Comparison of ENCODE assay signal across 20 cellular contexts in the genomic region with DNA sequence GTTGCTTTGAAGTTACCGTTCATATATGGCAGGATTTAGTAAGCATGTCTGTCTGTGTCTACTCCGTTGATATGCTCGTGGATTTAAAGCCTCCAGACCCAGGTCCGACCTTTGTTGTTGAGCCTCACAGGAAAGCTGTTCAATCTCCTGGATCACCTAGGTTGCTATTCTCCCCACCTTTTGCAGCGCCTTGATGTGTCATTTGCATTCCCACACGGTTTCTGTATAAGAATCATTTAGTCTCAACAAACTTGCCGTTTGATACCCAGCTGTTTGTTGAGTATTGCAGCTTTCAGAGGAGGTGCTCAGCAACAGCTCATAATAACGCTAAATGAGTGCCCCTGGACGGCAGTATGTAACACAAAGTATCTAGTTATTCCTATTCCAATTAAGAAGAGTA. TPM values are rescaled to one million over a fixed set of nuclear protein-coding genes. Genes with fewer than 3 reads are reported as not detected.
A peak's percentile ranks its signal among the peaks of the same experiment; 100 is the strongest.
DNase-seq lines count a peak whose midpoint lies in the region; FAIRE-seq and TF ChIP-seq lines count a peak whose summit lies in the region.
"Had no signal": no experiment of that assay in that cellular context is flagged by ENCODE, and none has a peak within 500 bp of the region (broad histone marks: within the 10 kb centered on the region; RNA-seq: fewer than 3 reads in every experiment).

No MANE protein-coding gene starts in this region.

- H3K4me1 ChIP-seq in cardiac muscle cell (ENCODE audit: low read depth) (peaks cover 2% of the 10 kb centered on the region), left ventricle myocardium inferior (peaks cover 15% of the 10 kb centered on the region), astrocyte (ENCODE audit: insufficient read depth, low read length) (no peaks in the 10 kb centered on the region), mesenchymal stem cell (ENCODE audit: control insufficient read depth, insufficient read depth, low read depth, low read length) (peaks cover 8% of the 10 kb centered on the region)

- H2AFZ ChIP-seq in astrocyte (ENCODE audit: low read depth, low read length), result no peak overlapping the region
- no peak overlapping the region for H2AFZ ChIP-seq in mesenchymal stem cell (ENCODE audit: low read depth, low read length)

- no peak overlapping the region for H3K4ac ChIP-seq in mesenchymal stem cell (ENCODE audit: low read depth in 1 of 2, low read length in 2 of 2)

- no peak overlapping the region for H2AK5ac ChIP-seq in mesenchymal stem cell (ENCODE audit: low read length, severe bottlenecking)

- no peak for FAIRE-seq in astrocyte (lab: Jason Lieb, UNC)
- FAIRE-seq: endothelial cell of umbilical vein, G401.6, kidney had no signal

- intact Hi-C loops in left ventricle myocardium inferior (cut with micrococcal nuclease), result no loop called here

- no peak overlapping the region for H4K8ac ChIP-seq in mesenchymal stem cell (ENCODE audit: low read length)

- H3K36me3 ChIP-seq in cardiac muscle cell (no peaks in the 10 kb centered on the region), left ventricle myocardium inferior (no peaks in the 10 kb centered on the region), astrocyte (ENCODE audit: insufficient read depth, low read length) (no peaks in the 10 kb centered on the region), mesenchymal stem cell (ENCODE audit: control insufficient read depth in 1 of 2, insufficient read depth in 2 of 2, low read depth in 1 of 2, low read length in 2 of 2) (no peaks in the 10 kb centered on the region)
- H3K36me3 ChIP-seq: gastrocnemius medialis had no signal

- TF ChIP-seq CTCF in cardiac muscle cell (IDR thresholded peaks at IDR 0.05; ENCODE audit: low read depth, low read length) (no peak), left ventricle myocardium inferior (IDR thresholded peaks at IDR 0.05; ENCODE audit: borderline replicate concordance) (no peak), astrocyte (IDR thresholded peaks at IDR 0.05; ENCODE audit: insufficient read depth, low read depth, low read length) (no peak)

- H3K27me3 ChIP-seq in cardiac muscle cell (peaks cover 28% of the 10 kb centered on the region), left ventricle myocardium inferior (ENCODE audit: low read depth) (peaks cover 96% of the 10 kb centered on the region), astrocyte (ENCODE audit: insufficient read depth, low read length) (peaks cover 25% of the 10 kb centered on the region), mesenchymal stem cell (ENCODE audit: control insufficient read depth in 1 of 2, insufficient read depth in 1 of 2, low read length in 2 of 2) (peaks cover 48 to 81% of the 10 kb centered on the region in 2 experiments)

- no peak overlapping the region for H3K23ac ChIP-seq in mesenchymal stem cell (ENCODE audit: low read length in 2 of 2)

- no peak overlapping the region for H2BK120ac ChIP-seq in mesenchymal stem cell (ENCODE audit: low read depth, low read length)

- DNase-seq in cardiac muscle cell (ENCODE audit: low read depth in 1 of 2, low spot score in 1 of 2), result no peak
- DNase-seq in left ventricle myocardium inferior, result no peak
- DNase-seq in astrocyte (ENCODE audit: low read depth), result no peak
- peak; percentile 4 for DNase-seq in mesenchymal stem cell
- DNase-seq in activated effector memory CD4-positive, alpha-beta T cell treated with anti-CD3 and anti-CD28 coated beads, Interleukin-2, amount 50 U/mL, for 16 hours, result no peak
- DNase-seq in anterior cingulate cortex (lab: John Stamatoyannopoulos, UW), result no peak
- no peak for DNase-seq in erythroblast (lab: John Stamatoyannopoulos, UW)
- no peak for DNase-seq in activated CD4-positive, alpha-beta T cell treated with anti-CD3 and anti-CD28 coated beads, Interleukin-2, amount 50 U/mL, for 48 hours
- DNase-seq: activated CD4-positive, CD25-positive, alpha-beta regulatory T cell treated with anti-CD3 and anti-CD28 coated beads, Interleukin-2, amount 50 U/mL, for 72 hours; activated naive CD8-positive, alpha-beta T cell treated with anti-CD3 and anti-CD28 coated beads, Interleukin-2, amount 10 ng/mL, durations not matched to agents 7 days and 5 days; gastrocnemius medialis; kidney; NCI-H1930; NK-92 treated with Interleukin-12 subunit alpha and Interleukin-12 subunit beta, amount 100 ng/mL, for 24 hours; substantia nigra; T-helper 2 cell had no signal

- H3K4me3 ChIP-seq in cardiac muscle cell (peak overlapping the region; percentile 74), left ventricle myocardium inferior (no peak overlapping the region), astrocyte (ENCODE audit: insufficient read depth, low read depth, low read length) (no peak overlapping the region), mesenchymal stem cell (ENCODE audit: insufficient read depth in 1 of 2, low read depth in 1 of 2, low read length in 2 of 2) (no peak overlapping the region)

- no peak overlapping the region for H2BK12ac ChIP-seq in mesenchymal stem cell (ENCODE audit: low read length in 2 of 2)

- H3K36me3 Mint-ChIP-seq in astrocyte (ENCODE audit: low read depth, unreplicated experiment), result no peaks in the 10 kb centered on the region
- H3K36me3 Mint-ChIP-seq: activated naive CD8-positive, alpha-beta T cell treated with anti-CD3 and anti-CD28 coated beads, Interleukin-2, amount 10 ng/mL, durations not matched to agents 7 days and 5 days had no signal

- H3K9me3 Mint-ChIP-seq in astrocyte (ENCODE audit: unreplicated experiment), result no peaks in the 10 kb centered on the region
- H3K9me3 Mint-ChIP-seq: activated naive CD8-positive, alpha-beta T cell treated with anti-CD3 and anti-CD28 coated beads, Interleukin-2, amount 10 ng/mL, durations not matched to agents 7 days and 5 days had no signal

- no peak overlapping the region for H2BK5ac ChIP-seq in mesenchymal stem cell (ENCODE audit: low read depth, low read length, poor library complexity, severe bottlenecking)

- H3K9ac ChIP-seq in astrocyte (ENCODE audit: low read length) (no peak overlapping the region), mesenchymal stem cell (ENCODE audit: low read length) (no peak overlapping the region)

- no peak overlapping the region for H3K4me3 Mint-ChIP-seq in astrocyte (ENCODE audit: unreplicated experiment)

- no peaks in the 10 kb centered on the region for H3K79me2 ChIP-seq in astrocyte (ENCODE audit: insufficient read depth, low read length)

- 7% methylated on average over 7 of the region's 9 CpGs for WGBS in mesenchymal stem cell

- no peak overlapping the region for H3K14ac ChIP-seq in mesenchymal stem cell (ENCODE audit: low read length in 2 of 2)

- no peaks in the 10 kb centered on the region for H3K79me1 ChIP-seq in mesenchymal stem cell (replicated peaks; ENCODE audit: low read length, poor library complexity, severe bottlenecking)

- no peak for TF ChIP-seq POLR2A in erythroblast (IDR thresholded peaks at IDR 0.05; ENCODE audit: low read length)

- no peak overlapping the region for H3K18ac ChIP-seq in mesenchymal stem cell (ENCODE audit: low read depth in 1 of 2, low read length in 2 of 2)

- H3K9me3 ChIP-seq in cardiac muscle cell (ENCODE audit: low read depth) (no peaks in the 10 kb centered on the region), left ventricle myocardium inferior (replicated peaks) (no peaks in the 10 kb centered on the region), astrocyte (ENCODE audit: insufficient read depth, low read depth, low read length) (no peaks in the 10 kb centered on the region), mesenchymal stem cell (ENCODE audit: control insufficient read depth, low read length) (no peaks in the 10 kb centered on the region)
- H3K9me3 ChIP-seq: gastrocnemius medialis had no signal

- no peaks in the 10 kb centered on the region for H4K20me1 ChIP-seq in astrocyte (ENCODE audit: insufficient read depth, low read length)

- H3K27me3 Mint-ChIP-seq in astrocyte (ENCODE audit: low read depth, unreplicated experiment), result peaks cover 12% of the 10 kb centered on the region

- no peaks in the 10 kb centered on the region for H3K4me1 Mint-ChIP-seq in astrocyte (ENCODE audit: low read depth, unreplicated experiment)

- H4K91ac ChIP-seq in mesenchymal stem cell (ENCODE audit: low read length), result no peak overlapping the region

- no peak overlapping the region for H3K27ac ChIP-seq in cardiac muscle cell
- H3K27ac ChIP-seq in left ventricle myocardium inferior (replicated peaks), result no peak overlapping the region
- H3K27ac ChIP-seq in astrocyte (ENCODE audit: low read depth, low read length), result no peak overlapping the region
- H3K27ac ChIP-seq in mesenchymal stem cell (ENCODE audit: low read length, poor library complexity, severe bottlenecking), result no peak overlapping the region
- H3K27ac ChIP-seq: gastrocnemius medialis, HL-60 had no signal

- H3K27ac Mint-ChIP-seq in astrocyte (ENCODE audit: unreplicated experiment), result no peak overlapping the region
- H3K27ac Mint-ChIP-seq: activated naive CD8-positive, alpha-beta T cell treated with anti-CD3 and anti-CD28 coated beads, Interleukin-2, amount 10 ng/mL, durations not matched to agents 7 days and 5 days had no signal

- H3K4me2 ChIP-seq in astrocyte (ENCODE audit: low read length), result peak overlapping the region; percentile 88
- H3K4me2 ChIP-seq in mesenchymal stem cell (ENCODE audit: low read length, poor library complexity, severe bottlenecking), result no peak overlapping the region

- no peak overlapping the region for H2BK15ac ChIP-seq in mesenchymal stem cell (ENCODE audit: low read depth, poor library complexity, severe bottlenecking)

RNA-seq across cellular contexts. Expression of gene ADGRV1, which starts 1.2 kb away (rescaled TPM):
- total RNA-seq in cardiac muscle cell (15.5 and 18.4 TPM in 2 replicates), left ventricle myocardium inferior (not detected), astrocyte (5.4 and 10.0 TPM in 2 replicates)
- polyA plus RNA-seq in cardiac muscle cell, result 19.6 and 24.8 TPM in 2 replicates
- polyA plus RNA-seq in mesenchymal stem cell (2013, experiment 1 of 2), result 0.36 TPM
- polyA plus RNA-seq in mesenchymal stem cell (2013, experiment 2 of 2), result 0.29 TPM
- total RNA-seq: Right ventricle myocardium inferior had no signal

RNA-seq across cellular contexts. Expression of gene LYSMD3, which starts 28.0 kb away (rescaled TPM):
- total RNA-seq in cardiac muscle cell, result 9.0 and 11.1 TPM in 2 replicates
- 10.9 and 16.7 TPM in 2 replicates for polyA plus RNA-seq in cardiac muscle cell
- 19.8 TPM for total RNA-seq in left ventricle myocardium inferior
- 25.4 and 26.9 TPM in 2 replicates for total RNA-seq in astrocyte
- polyA plus RNA-seq in mesenchymal stem cell (2013, experiment 1 of 2), result 20.8 TPM
- 22.0 TPM for polyA plus RNA-seq in mesenchymal stem cell (2013, experiment 2 of 2)
